ENCODE assay signal across 13 cellular contexts in genomic region chr1:58583496-58583895, GRCh38. TPM values are rescaled to one million over a fixed set of nuclear protein-coding genes. Genes with fewer than 3 reads are reported as not detected.
A peak's percentile ranks its signal among the peaks of the same experiment; 100 is the strongest.
DNase-seq lines count a peak whose midpoint lies in the region; ATAC-seq, FAIRE-seq and TF ChIP-seq lines count a peak whose summit lies in the region.
"Had no signal": no experiment of that assay in that cellular context is flagged by ENCODE, and none has a peak within 500 bp of the region (broad histone marks: within the 10 kb centered on the region; RNA-seq: fewer than 3 reads in every experiment).

No MANE protein-coding gene starts in this region.

- H3K4me3 ChIP-seq in mammary epithelial cell (replicated peaks in 1 of 3; ENCODE audit: insufficient read depth in 1 of 3, low read depth in 2 of 3, low read length in 3 of 3) (peak overlapping the region in 2 of 3 experiments; percentile 12 to 14), pancreas (no peak overlapping the region)
- H3K4me3 ChIP-seq: Peyer's patch had no signal

- peaks cover 42% of the 10 kb centered on the region for H3K4me1 ChIP-seq in mammary epithelial cell (ENCODE audit: insufficient read depth, low read length)
- H3K4me1 ChIP-seq in pancreas = peaks cover 0 to 13% (median 3%) of the 10 kb centered on the region in 3 donors
- H3K4me1 ChIP-seq: Peyer's patch had no signal

- DNase-seq in GDM1 (lab: John Stamatoyannopoulos, UW) (peak; percentile 55), NCI-H226 (peak; percentile 16), mammary epithelial cell (peak; percentile 23), pancreas (no peak), GM10266 (ENCODE audit: extremely low spot score) (no peak), activated T-cell treated with anti-CD3 and anti-CD28 coated beads for 4 hours (no peak)
- DNase-seq: activated CD4-positive, CD25-positive, alpha-beta regulatory T cell; cerebellar nuclear complex; mesendoderm; NCI-H1694 treated with DMSO at 0.1 percent for 48 hours; Peyer's patch had no signal

- H2AFZ ChIP-seq in mammary epithelial cell (ENCODE audit: low read depth, low read length) = peak overlapping the region; percentile 22

- FAIRE-seq in pancreas (lab: Jason Lieb, UNC) = no peak

- peak overlapping the region; percentile 65 for H3K4me2 ChIP-seq in mammary epithelial cell (ENCODE audit: insufficient read depth, low read depth, low read length)

- dilution Hi-C loops in mammary epithelial cell (cut with HindIII; ENCODE audit: low sequenced_read_pairs) = loop anchor here (5.0 kb wide), 1 partner anchor 34 kb away; no protein-coding TSS in a partner anchor

- peak overlapping the region; percentile 79 for H3K9ac ChIP-seq in mammary epithelial cell (ENCODE audit: insufficient read depth, low read length)

- ATAC-seq in pancreas (peak in 2 of 4 donors; percentile 26 to 52), GM19324 (IDR thresholded peaks at IDR 0.05; ENCODE audit: low FRiP score, unreplicated experiment) (no peak), HG03521 (IDR thresholded peaks at IDR 0.05; ENCODE audit: unreplicated experiment) (no peak)

- in situ Hi-C loops in mammary epithelial cell (cut with MboI; ENCODE audit: low sequenced_read_pairs in 2 of 2) = no loop called here

- H3K27me3 ChIP-seq in mammary epithelial cell (ENCODE audit: insufficient read depth, low read length) (no peaks in the 10 kb centered on the region), pancreas (no peaks in the 10 kb centered on the region)
- H3K27me3 ChIP-seq: Peyer's patch had no signal

- no peaks in the 10 kb centered on the region for H4K20me1 ChIP-seq in mammary epithelial cell (ENCODE audit: insufficient read depth, low read length)

- intact Hi-C loops in mammary epithelial cell (cut with micrococcal nuclease) = no loop called here
- intact Hi-C loops in pancreas (cut with DNase I) = no loop called here

- CTCF ChIA-PET in mammary epithelial cell (lab: Charles Lee; ENCODE audit: low non-redundant PET) = no interaction called here

- BruUV-seq in mammary epithelial cell (replicated peaks; lab: Mats Ljungman, UMichigan) = no TSS peak

- no peaks in the 10 kb centered on the region for H3K9me3 ChIP-seq in mammary epithelial cell (replicated peaks; ENCODE audit: insufficient read depth, low read length)
- H3K9me3 ChIP-seq in pancreas = no peaks in the 10 kb centered on the region
- H3K9me3 ChIP-seq: Peyer's patch had no signal

- 0% methylated on average over 1 of the region's 1 CpG for WGBS in mammary epithelial cell (ENCODE audit: low coverage, missing lambda C conversion rate)
- 58 to 65% methylated on average over 1 of the region's 1 CpG for WGBS in pancreas, 2 donors

- H3K36me3 ChIP-seq in mammary epithelial cell (ENCODE audit: insufficient read depth, low read length) (no peaks in the 10 kb centered on the region), pancreas (no peaks in the 10 kb centered on the region)
- H3K36me3 ChIP-seq: Peyer's patch had no signal

- H3K79me2 ChIP-seq in mammary epithelial cell (ENCODE audit: insufficient read depth, low read length) = peaks cover 70% of the 10 kb centered on the region

- TF ChIP-seq CTCF in mammary epithelial cell (conservative IDR thresholded peaks at IDR 0.05 in 1 of 2, IDR thresholded peaks at IDR 0.05 in 1 of 2; ENCODE audit: extremely low read depth in 1 of 2, insufficient read depth in 1 of 2, low read depth in 1 of 2, low read length in 2 of 2) = no peak
- no peak for TF ChIP-seq CTCF in pancreas (IDR thresholded peaks at IDR 0.05)
- TF ChIP-seq CTCF in GM10266 (IDR thresholded peaks at IDR 0.05; ENCODE audit: control insufficient read depth, insufficient read depth, low read depth, missing control alignments) = no peak

- H3K27ac ChIP-seq in mammary epithelial cell (ENCODE audit: insufficient read depth, low read depth, low read length) = peak overlapping the region; percentile 97
- H3K27ac ChIP-seq in pancreas = peak overlapping the region in 3 of 4 donors; percentile 6 to 79 (median 65)

RNA-seq across cellular contexts. Expression of gene TACSTD2, which starts 6.4 kb away (rescaled TPM):
- total RNA-seq in mammary epithelial cell (100 to 1,000 TPM; 231 to 244 TPM), pancreas (100 to 1,000 TPM in 2 of 6 donors, 10 to 100 TPM in 4; 33.6 to 170 (median 50.5) TPM)
- polyA plus RNA-seq in mammary epithelial cell (135 TPM), pancreas (100 to 1,000 TPM in 1 of 2 donors, 10 to 100 TPM in 1; 41.2 to 132 TPM)
- polyA minus RNA-seq in mammary epithelial cell = 98.6 TPM

RNA-seq across cellular contexts. Expression of gene OMA1, which starts 37.0 kb away (rescaled TPM):
- 10 to 100 TPM; 14.8 to 20.3 TPM for total RNA-seq in mammary epithelial cell
- 10.9 TPM for polyA plus RNA-seq in mammary epithelial cell
- not detected for polyA minus RNA-seq in mammary epithelial cell
- 10 to 100 TPM; 12.4 to 28.5 (median 14.8) TPM for total RNA-seq in pancreas
- 10 to 100 TPM in 1 of 2 donors, 1 to 10 TPM in 1; 8.9 to 14.7 TPM for polyA plus RNA-seq in pancreas

Comparison
In these comparisons a context has a peak if more than half of its experiments do, and no peak if none do; other contexts are left out.
1. DNase-seq: peak in GDM1 (single experiment), NCI-H226 (single experiment) and mammary epithelial cell (single experiment); none in pancreas (0 of 6), GM10266 (single experiment) and activated T-cell treated with anti-CD3 and anti-CD28 coated beads for 4 hours (single experiment).
2. H3K4me3 ChIP-seq: peak in mammary epithelial cell (2 of 3); none in pancreas (0 of 4).